ENCODE assay signal across 9 cellular contexts in genomic region chr6:40780626-40781025, GRCh38.
"Had no signal": no experiment of that assay in that cellular context is flagged by ENCODE, and none has a peak within 500 bp of the region (broad histone marks: within the 10 kb centered on the region; RNA-seq: fewer than 3 reads in every experiment).

No MANE protein-coding gene starts in this region.

- DNase-seq: GM23248, GOT3, H7, H9, HCEC 1CT, HFFc6 had no signal

- H3K4me3 ChIP-seq: GM23248, GM23338, HAP-1 had no signal

- H3K9me3 ChIP-seq: HAP-1 had no signal

- H3K36me3 ChIP-seq: HAP-1 had no signal

- H3K4me1 ChIP-seq: HAP-1 had no signal

- H3K4me2 ChIP-seq: GM23338 had no signal

- ATAC-seq: GM23338, HCT116 had no signal

- H2AFZ ChIP-seq: GM23338 had no signal
